10 cellular contexts compared by ENCODE assay signal in the genomic region with DNA sequence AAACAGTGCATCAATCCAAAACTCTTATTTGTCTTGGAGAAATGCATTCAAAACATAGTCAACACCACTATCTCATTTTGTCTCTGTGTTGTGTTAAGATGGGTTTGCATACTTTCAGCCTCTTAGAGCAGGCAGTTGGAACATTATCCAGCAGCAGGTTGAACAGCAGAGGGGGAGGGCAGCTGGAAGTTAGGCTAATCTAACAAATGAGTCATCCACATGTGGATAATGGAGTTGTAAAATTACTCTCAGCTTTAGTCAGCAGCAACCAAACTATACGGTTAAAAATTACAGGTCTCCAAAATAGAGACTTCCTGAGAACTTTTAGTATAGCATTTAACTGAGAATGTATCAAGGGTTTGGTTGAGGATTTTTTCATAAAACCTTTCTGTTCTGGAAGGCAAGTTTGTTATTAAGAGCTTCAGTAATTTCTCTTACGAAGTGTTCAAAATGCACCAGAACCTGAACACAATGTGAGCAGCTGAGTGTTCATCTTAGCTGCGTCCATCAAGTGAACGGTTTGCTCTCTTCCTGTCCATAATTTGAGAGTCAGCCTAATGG. TPM values are rescaled to one million over a fixed set of nuclear protein-coding genes. Genes with fewer than 3 reads are reported as not detected.
DNase-seq lines count a peak whose midpoint lies in the region; ATAC-seq, FAIRE-seq and TF ChIP-seq lines count a peak whose summit lies in the region.
"Had no signal": no experiment of that assay in that cellular context is flagged by ENCODE, and none has a peak within 500 bp of the region (broad histone marks: within the 10 kb centered on the region; RNA-seq: fewer than 3 reads in every experiment).

No MANE protein-coding gene starts in this region.

- 97% methylated on average over 3 of the region's 4 CpGs for WGBS in mammary epithelial cell (ENCODE audit: low coverage, missing lambda C conversion rate)

- no peaks in the 10 kb centered on the region for H4K20me1 ChIP-seq in mammary epithelial cell (ENCODE audit: insufficient read depth, low read length)
- H4K20me1 ChIP-seq in osteoblast (ENCODE audit: insufficient read depth, low read length): peaks cover 43% of the 10 kb centered on the region

- H3K9ac ChIP-seq in mammary epithelial cell (ENCODE audit: insufficient read depth, low read length): no peak overlapping the region

- H3K4me2 ChIP-seq in mammary epithelial cell (ENCODE audit: insufficient read depth, low read depth, low read length) (peak overlapping the region; percentile 20), osteoblast (ENCODE audit: insufficient read depth, low read length) (peak overlapping the region; percentile 41)

- TF ChIP-seq POLR2A in GM12892 (IDR thresholded peaks at IDR 0.05; ENCODE audit: low read depth, low read length): no peak

- no peak for ATAC-seq in HG03280 (IDR thresholded peaks at IDR 0.05; ENCODE audit: unreplicated experiment)

- dilution Hi-C loops in mammary epithelial cell (cut with HindIII; ENCODE audit: low sequenced_read_pairs): no loop called here

- in situ Hi-C loops in mammary epithelial cell (cut with MboI; ENCODE audit: low sequenced_read_pairs in 2 of 2) (no loop called here), GM13977 (cut with MboI; ENCODE audit: low pct_unique_long_range_greater_than_20kb, low sequenced_read_pairs, unreplicated experiment) (no loop called here)

- H3K79me2 ChIP-seq in mammary epithelial cell (ENCODE audit: insufficient read depth, low read length): peaks cover 31% of the 10 kb centered on the region
- peaks cover 89% of the 10 kb centered on the region for H3K79me2 ChIP-seq in osteoblast (ENCODE audit: insufficient read depth, low read length)

- TF ChIP-seq CTCF in mammary epithelial cell (conservative IDR thresholded peaks at IDR 0.05 in 1 of 2, IDR thresholded peaks at IDR 0.05 in 1 of 2; ENCODE audit: extremely low read depth in 1 of 2, insufficient read depth in 1 of 2, low read depth in 1 of 2, low read length in 2 of 2) (no peak), osteoblast (IDR thresholded peaks at IDR 0.05; ENCODE audit: extremely low read depth, low read depth, low read length) (no peak), GM13977 (IDR thresholded peaks at IDR 0.05; ENCODE audit: extremely low read depth, insufficient read depth, missing control alignments) (no peak)

- H3K9me3 ChIP-seq in mammary epithelial cell (replicated peaks; ENCODE audit: insufficient read depth, low read length): no peaks in the 10 kb centered on the region
- no peaks in the 10 kb centered on the region for H3K9me3 ChIP-seq in osteoblast (ENCODE audit: low read depth, low read length)

- H2AFZ ChIP-seq in mammary epithelial cell (ENCODE audit: low read depth, low read length): no peak overlapping the region
- H2AFZ ChIP-seq in osteoblast (ENCODE audit: low read length): no peak overlapping the region

- H3K27me3 ChIP-seq in mammary epithelial cell (ENCODE audit: insufficient read depth, low read length) (no peaks in the 10 kb centered on the region), osteoblast (ENCODE audit: insufficient read depth, low read length) (no peaks in the 10 kb centered on the region)

- H3K36me3 ChIP-seq in mammary epithelial cell (ENCODE audit: insufficient read depth, low read length) (no peaks in the 10 kb centered on the region), osteoblast (ENCODE audit: insufficient read depth, low read length) (no peaks in the 10 kb centered on the region)

- intact Hi-C loops in mammary epithelial cell (cut with micrococcal nuclease): no loop called here

- no peak overlapping the region for H3K27ac ChIP-seq in mammary epithelial cell (ENCODE audit: insufficient read depth, low read depth, low read length)
- H3K27ac ChIP-seq in osteoblast (ENCODE audit: low read depth, low read length): peak overlapping the region; percentile 27
- H3K27ac ChIP-seq: SK-N-MC, skin epidermis had no signal

- H3K4me3 ChIP-seq in mammary epithelial cell (replicated peaks in 1 of 3; ENCODE audit: insufficient read depth in 1 of 3, low read depth in 2 of 3, low read length in 3 of 3) (no peak overlapping the region), osteoblast (ENCODE audit: insufficient read depth, low read length) (no peak overlapping the region)
- H3K4me3 ChIP-seq: SK-N-MC, skin epidermis had no signal

- FAIRE-seq in GM12892 (lab: Jason Lieb, UNC): no peak

- BruUV-seq in mammary epithelial cell (replicated peaks; lab: Mats Ljungman, UMichigan): no TSS peak

- CTCF ChIA-PET in mammary epithelial cell (lab: Charles Lee; ENCODE audit: low non-redundant PET): interaction anchor here (0.6 kb wide), 1 partner anchor 115 kb away, joined by 3 read pairs; no protein-coding TSS in a partner anchor

- DNase-seq in NCI-H345 (lab: John Stamatoyannopoulos, UW) (peak; percentile 29), NCI-H345 treated with DMSO at 0.1 percent for 48 hours (lab: John Stamatoyannopoulos, UW; ENCODE audit: unreplicated experiment) (no peak), NCI-H2171 treated with DMSO at 0.1 percent for 48 hours (lab: John Stamatoyannopoulos, UW) (peak; percentile 84), mammary epithelial cell (peak; percentile 63), osteoblast (ENCODE audit: insufficient read length, low spot score, missing footprints) (peak; percentile 71), GM12892 (ENCODE audit: insufficient read length) (no peak), GM13977 (ENCODE audit: low spot score) (no peak)

- H3K4me1 ChIP-seq in mammary epithelial cell (ENCODE audit: insufficient read depth, low read length) (peaks cover 14% of the 10 kb centered on the region), osteoblast (ENCODE audit: insufficient read depth, low read length) (peaks cover 38% of the 10 kb centered on the region)

RNA-seq across cellular contexts. Expression of gene PRKCA, which starts 46.3 kb away (rescaled TPM):
- 10 to 100 TPM in 1 of 2 donors, 1 to 10 TPM in 1; 6.0 to 15.5 TPM for total RNA-seq in mammary epithelial cell
- polyA plus RNA-seq in mammary epithelial cell: 2.6 TPM
- 2.4 TPM for polyA minus RNA-seq in mammary epithelial cell
- 42.7 and 46.0 TPM in 2 replicates for total RNA-seq in osteoblast
- 0.06 TPM for polyA plus RNA-seq in GM12892 (2012; ENCODE audit: missing spikeins)

Comparison
In these comparisons a context has a peak if more than half of its experiments do, and no peak if none do; other contexts are left out.
1. DNase-seq: peak in NCI-H345 (single experiment), NCI-H2171 treated with DMSO at 0.1 percent for 48 hours (single experiment), mammary epithelial cell (single experiment) and osteoblast (single experiment); none in NCI-H345 treated with DMSO at 0.1 percent for 48 hours (single experiment), GM12892 (single experiment) and GM13977 (single experiment).